ENCODE assay signal across 8 cellular contexts in the genomic region with DNA sequence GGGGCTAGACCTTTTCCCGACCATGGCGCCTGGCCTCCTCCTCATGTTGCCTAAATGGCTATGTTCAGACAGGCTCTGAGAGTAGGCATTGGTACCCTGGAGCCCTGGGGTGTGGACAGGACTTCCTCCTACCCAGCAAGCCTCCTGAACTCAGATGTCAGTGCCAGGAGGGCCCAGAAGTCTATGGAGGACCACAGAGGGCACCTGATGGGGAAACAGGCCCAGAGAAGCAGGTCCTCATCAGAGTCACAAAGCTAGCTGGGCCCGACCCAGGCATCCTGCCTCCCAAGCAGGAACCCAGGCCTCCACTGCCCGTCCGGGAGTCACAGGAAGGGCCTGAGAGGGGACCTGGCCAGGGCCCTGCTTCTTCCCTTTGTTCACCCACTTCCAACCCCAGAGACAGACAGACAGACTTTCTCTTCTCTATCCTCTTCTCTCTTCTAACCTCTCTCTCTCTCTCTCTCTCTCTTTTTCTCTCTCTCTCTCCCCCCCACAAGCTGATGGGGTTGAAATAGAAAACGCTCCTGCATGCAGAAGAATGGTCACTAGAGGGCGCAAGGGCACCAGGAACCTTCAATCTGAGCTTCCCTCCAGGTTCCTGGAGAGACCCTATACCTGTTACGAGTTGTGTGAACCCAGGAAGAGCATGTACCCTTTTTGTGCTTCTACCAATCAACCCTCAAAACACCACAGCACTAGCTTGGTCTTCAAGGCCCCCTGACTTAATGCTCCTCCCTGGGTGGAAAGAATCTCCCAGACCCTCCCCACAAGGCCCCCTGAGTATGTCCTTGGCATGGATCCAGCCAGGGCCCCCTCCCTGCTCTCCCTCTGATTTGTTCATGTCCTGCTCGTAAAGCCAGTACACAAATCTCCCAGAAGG. TPM values are rescaled to one million over a fixed set of nuclear protein-coding genes. Genes with fewer than 3 reads are reported as not detected.
DNase-seq lines count a peak whose midpoint lies in the region; ATAC-seq and TF ChIP-seq lines count a peak whose summit lies in the region.

No MANE protein-coding gene starts in this region.

- H3K79me2 ChIP-seq in GM23338 (replicated peaks; ENCODE audit: insufficient read depth): peaks cover 71% of the 10 kb centered on the region

- no peaks in the 10 kb centered on the region for H3K27me3 ChIP-seq in GM23338 (ENCODE audit: insufficient read depth)

- peaks cover 13% of the 10 kb centered on the region for H3K27me3 Mint-ChIP-seq in GM23338 (ENCODE audit: insufficient read depth, low read depth, poor library complexity)

- peaks cover 6% of the 10 kb centered on the region; the same call in 2 of the 3 replicates for H3K36me3 Mint-ChIP-seq in GM23338 (ENCODE audit: low read depth)

- DNase-seq in AG04449 (ENCODE audit: low read depth, low spot score) (no peak), GM23338 (ENCODE audit: low spot score) (peak; percentile 92), NCI-H345 treated with DMSO at 0.1 percent for 48 hours (lab: John Stamatoyannopoulos, UW; ENCODE audit: unreplicated experiment) (peak; percentile 66), cardiac fibroblast (ENCODE audit: low read depth in 2 of 2) (peak; percentile 89 to 92), kidney glomerular epithelial cell (lab: John Stamatoyannopoulos, UW) (peak; percentile 83)
- DNase-seq in stimulated activated CD4-positive, alpha-beta T cell treated with anti-CD3 and anti-CD28 coated beads, Interleukin-2, amount 100 ng/mL, for 48 hours: peak; percentile 74 to 76

- no peaks in the 10 kb centered on the region for H3K9me2 ChIP-seq in GM23338 (ENCODE audit: insufficient read depth)

- H3K4me3 Mint-ChIP-seq in GM23338: no peak overlapping the region

- H3K27ac ChIP-seq in GM23338 (ENCODE audit: low read depth): no peak overlapping the region

- H3K27ac Mint-ChIP-seq in GM23338: peak overlapping the region; percentile 63; the same call in 1 of the 2 replicates

- H3K4me3 ChIP-seq in AG04449 (ENCODE audit: low read depth, low read length): no peak overlapping the region
- no peak overlapping the region for H3K4me3 ChIP-seq in GM23338
- no peak overlapping the region for H3K4me3 ChIP-seq in cardiac fibroblast (replicated peaks in 1 of 2; ENCODE audit: low read depth in 2 of 2, low read length in 2 of 2)

- CTCF ChIA-PET in AG04449 (lab: Yijun Ruan, JAX): interaction anchor here (0.6 to 15.0 kb wide), 60 partner anchors 9 to 564 kb away, joined by 3 to 207 read pairs (median 5); partner anchors contain the start of genes ARAP1, ATG16L2, FCHSD2 and STARD10

- peak; percentile 68 for ATAC-seq in GM23338
- ATAC-seq in activated CD4-positive, CD25-positive, alpha-beta regulatory T cell treated with anti-CD3 and anti-CD28 coated beads, Interleukin-2, amount 50 U/mL, for 24 hours: peak; percentile 16 to 31
- ATAC-seq in GM19452 (IDR thresholded peaks at IDR 0.05; ENCODE audit: unreplicated experiment): no peak

- H4K20me1 ChIP-seq in GM23338 (replicated peaks; ENCODE audit: insufficient read depth): peaks cover 20% of the 10 kb centered on the region

- H3K36me3 ChIP-seq in GM23338 (ENCODE audit: insufficient read depth): no peaks in the 10 kb centered on the region

- TF ChIP-seq CTCF in AG04449 (IDR thresholded peaks at IDR 0.05; ENCODE audit: insufficient read depth, low read length, missing control alignments) (peak; percentile 75), GM23338 (conservative IDR thresholded peaks at IDR 0.05; ENCODE audit: low read depth in 2 of 2) (peak; percentile 96 to 98), cardiac fibroblast (IDR thresholded peaks at IDR 0.05; ENCODE audit: low read depth, low read length) (peak; percentile 88)

- no peak overlapping the region for H3K4me2 ChIP-seq in GM23338

- POLR2A ChIA-PET in AG04449 (lab: Yijun Ruan, JAX): interaction anchor here (0.6 to 1.0 kb wide), 2 partner anchors 98 to 107 kb away, joined by 3 read pairs; no protein-coding TSS in a partner anchor

- H3K4me1 Mint-ChIP-seq in GM23338: peaks cover 27% of the 10 kb centered on the region

- no peaks in the 10 kb centered on the region for H3F3A ChIP-seq in GM23338 (replicated peaks; ENCODE audit: low read depth)

- H3K9me3 Mint-ChIP-seq in GM23338: no peaks in the 10 kb centered on the region; the same call in 1 of the 3 replicates

- no peaks in the 10 kb centered on the region; the same call in 1 of the 2 replicates for H3K4me1 ChIP-seq in GM23338 (ENCODE audit: insufficient read depth)

- no peak overlapping the region for H2AFZ ChIP-seq in GM23338

TF ChIP-seq in GM23338, 12 proteins besides CTCF, POLR2A, EP300 and RAD21 (continues in another document):
- TF ChIP-seq, protein P1, sequence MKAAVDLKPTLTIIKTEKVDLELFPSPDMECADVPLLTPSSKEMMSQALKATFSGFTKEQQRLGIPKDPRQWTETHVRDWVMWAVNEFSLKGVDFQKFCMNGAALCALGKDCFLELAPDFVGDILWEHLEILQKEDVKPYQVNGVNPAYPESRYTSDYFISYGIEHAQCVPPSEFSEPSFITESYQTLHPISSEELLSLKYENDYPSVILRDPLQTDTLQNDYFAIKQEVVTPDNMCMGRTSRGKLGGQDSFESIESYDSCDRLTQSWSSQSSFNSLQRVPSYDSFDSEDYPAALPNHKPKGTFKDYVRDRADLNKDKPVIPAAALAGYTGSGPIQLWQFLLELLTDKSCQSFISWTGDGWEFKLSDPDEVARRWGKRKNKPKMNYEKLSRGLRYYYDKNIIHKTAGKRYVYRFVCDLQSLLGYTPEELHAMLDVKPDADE (IDR thresholded peaks at IDR 0.05): no peak
- TF ChIP-seq EZH2phosphoT487 (IDR thresholded peaks at IDR 0.05; ENCODE audit: unreplicated experiment): no peak
- no peak for TF ChIP-seq POLR2AphosphoS5 (IDR thresholded peaks at IDR 0.05; ENCODE audit: low read depth)
- no peak for TF ChIP-seq EZH2 (IDR thresholded peaks at IDR 0.05; ENCODE audit: low read depth, unreplicated experiment)
- TF ChIP-seq REST (IDR thresholded peaks at IDR 0.05; ENCODE audit: unreplicated experiment): no peak
- no peak for TF ChIP-seq STAT1 (IDR thresholded peaks at IDR 0.05; ENCODE audit: unreplicated experiment)
- TF ChIP-seq CREB1 (CRISPR knock-in tag; IDR thresholded peaks at IDR 0.05; ENCODE audit: low read depth): no peak
- TF ChIP-seq ZNF114 (CRISPR knock-in tag; IDR thresholded peaks at IDR 0.05): no peak
- TF ChIP-seq ZNF331 (CRISPR knock-in tag; IDR thresholded peaks at IDR 0.05; ENCODE audit: low read depth): no peak
- TF ChIP-seq JUNB (IDR thresholded peaks at IDR 0.05; ENCODE audit: unreplicated experiment): no peak

RNA-seq across cellular contexts. Expression of gene ARAP1, which starts 27.1 kb away (rescaled TPM):
- total RNA-seq in GM23338 (2014; rRNA removed; shearing (Covaris generic)): 110 and 116 TPM in 2 replicates
- 21.4 and 24.5 TPM in 2 replicates for polyA plus RNA-seq in GM23338 (2016; fragmentation: Nextera tagmentation; extraction: Ambion mirVana)

RNA-seq across cellular contexts. Expression of gene PDE2A, which starts 50.9 kb away (rescaled TPM):
- 8.2 and 16.2 TPM in 2 replicates for total RNA-seq in GM23338 (2014; rRNA removed; shearing (Covaris generic))
- 4.1 and 4.3 TPM in 2 replicates for polyA plus RNA-seq in GM23338 (2016; fragmentation: Nextera tagmentation; extraction: Ambion mirVana)
